Comparison of ENCODE assay signal across 17 cellular contexts in the genomic region with DNA sequence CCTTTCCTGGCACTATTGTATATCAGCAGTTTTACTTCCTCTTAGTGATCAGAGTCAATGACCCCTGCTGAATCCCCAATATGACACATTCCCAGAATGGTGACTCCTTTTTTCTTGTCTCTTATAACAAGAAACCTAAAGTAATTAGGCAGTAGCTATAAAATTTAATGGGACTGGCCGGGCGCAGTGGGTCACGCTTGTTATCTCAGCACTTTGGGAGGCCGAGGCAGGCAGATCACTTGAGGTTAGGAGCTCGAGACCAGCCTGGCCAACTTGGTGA. TPM values are rescaled to one million over a fixed set of nuclear protein-coding genes. Genes with fewer than 3 reads are reported as not detected.
DNase-seq lines count a peak whose midpoint lies in the region; ATAC-seq and TF ChIP-seq lines count a peak whose summit lies in the region.
"Had no signal": no experiment of that assay in that cellular context is flagged by ENCODE, and none has a peak within 500 bp of the region (broad histone marks: within the 10 kb centered on the region; RNA-seq: fewer than 3 reads in every experiment).

No MANE protein-coding gene starts in this region.

- peaks cover 14 to 18% of the 10 kb centered on the region in 2 experiments for H3K4me1 ChIP-seq in SK-N-SH (ENCODE audit: control insufficient read depth in 1 of 2, insufficient read depth in 2 of 2, low read depth in 1 of 2, low read length in 1 of 2)
- H3K4me1 ChIP-seq in Panc1 (ENCODE audit: control insufficient read depth, insufficient read depth, low read length): peaks cover 16% of the 10 kb centered on the region
- H3K4me1 ChIP-seq in gastroesophageal sphincter: no peaks in the 10 kb centered on the region
- H3K4me1 ChIP-seq in smooth muscle cell (ENCODE audit: low read depth): peaks cover 9% of the 10 kb centered on the region
- H3K4me1 ChIP-seq: ascending aorta had no signal

- H3K4me3 ChIP-seq in SK-N-SH (ENCODE audit: low read depth in 2 of 2, low read length in 1 of 2): no peak overlapping the region
- no peak overlapping the region for H3K4me3 ChIP-seq in Panc1 (ENCODE audit: low read depth in 2 of 2, low read length in 2 of 2)
- H3K4me3 ChIP-seq in gastroesophageal sphincter: no peak overlapping the region
- no peak overlapping the region for H3K4me3 ChIP-seq in smooth muscle cell
- H3K4me3 ChIP-seq in coronary artery: no peak overlapping the region
- H3K4me3 ChIP-seq: ascending aorta had no signal

- no peaks in the 10 kb centered on the region for H3K36me3 ChIP-seq in SK-N-SH (replicated peaks in 1 of 2; ENCODE audit: control insufficient read depth in 1 of 2, insufficient read depth in 2 of 2, low read length in 1 of 2)
- H3K36me3 ChIP-seq in Panc1 (ENCODE audit: control insufficient read depth, insufficient read depth, low read length): no peaks in the 10 kb centered on the region
- H3K36me3 ChIP-seq in gastroesophageal sphincter: no peaks in the 10 kb centered on the region
- no peaks in the 10 kb centered on the region for H3K36me3 ChIP-seq in smooth muscle cell (ENCODE audit: low read depth)
- H3K36me3 ChIP-seq: ascending aorta had no signal

- TF ChIP-seq CTCF in SK-N-SH (IDR thresholded peaks at IDR 0.05) (no peak), Panc1 (IDR thresholded peaks at IDR 0.05) (no peak), gastroesophageal sphincter (IDR thresholded peaks at IDR 0.05) (no peak), smooth muscle cell (IDR thresholded peaks at IDR 0.05; ENCODE audit: borderline replicate concordance, insufficient read depth, poor library complexity, severe bottlenecking) (no peak), coronary artery (IDR thresholded peaks at IDR 0.05) (no peak)

- DNase-seq in SK-N-SH (no peak), Panc1 (ENCODE audit: low read depth, low spot score) (no peak), smooth muscle cell (lab: John Stamatoyannopoulos, UW; ENCODE audit: unreplicated experiment) (no peak), AML-193 (lab: John Stamatoyannopoulos, UW) (no peak), 8988T (no peak), coronary artery (ENCODE audit: low spot score) (no peak)
- DNase-seq: activated CD4-positive, alpha-beta T cell treated with anti-CD3 and anti-CD28 coated beads for 4 hours; activated CD8-positive, alpha-beta memory T cell treated with anti-CD3 and anti-CD28 coated beads, Interleukin-2, amount 50 U/mL, for 4 hours; CD4-positive, alpha-beta T cell; NCI-H1092; NCI-H774; nephron progenitor cell had no signal

- intact Hi-C loops in Panc1 (cut with micrococcal nuclease; ENCODE audit: unreplicated experiment): no loop called here

- no peak for TF ChIP-seq RAD21 in SK-N-SH (IDR thresholded peaks at IDR 0.05; ENCODE audit: low read length)

- POLR2A ChIA-PET in SK-N-SH (lab: Yijun Ruan, JAX): no interaction called here
- POLR2A ChIA-PET in Panc1 (lab: Charles Lee): no interaction called here

- H2AFZ ChIP-seq in SK-N-SH (ENCODE audit: low read depth): no peak overlapping the region
- no peak overlapping the region for H2AFZ ChIP-seq in smooth muscle cell (ENCODE audit: low read depth)

- H4K20me1 ChIP-seq in SK-N-SH (ENCODE audit: insufficient read depth) (no peaks in the 10 kb centered on the region), smooth muscle cell (ENCODE audit: low read depth) (no peaks in the 10 kb centered on the region)

- H3K4me2 ChIP-seq in SK-N-SH (peak overlapping the region; percentile 79), smooth muscle cell (peak overlapping the region; percentile 45)

- H3K27me3 ChIP-seq in SK-N-SH (ENCODE audit: insufficient read depth) (no peaks in the 10 kb centered on the region), Panc1 (ENCODE audit: control insufficient read depth, insufficient read depth, low read length) (no peaks in the 10 kb centered on the region), gastroesophageal sphincter (no peaks in the 10 kb centered on the region), smooth muscle cell (ENCODE audit: low read depth) (no peaks in the 10 kb centered on the region)
- H3K27me3 ChIP-seq: ascending aorta had no signal

- no peak for TF ChIP-seq POLR2A in gastroesophageal sphincter (IDR thresholded peaks at IDR 0.05)

- H3K9ac ChIP-seq in SK-N-SH (no peak overlapping the region), smooth muscle cell (ENCODE audit: low read depth) (no peak overlapping the region)

- CTCF ChIA-PET in SK-N-SH (lab: Yijun Ruan, JAX): no interaction called here
- CTCF ChIA-PET in Panc1 (lab: Charles Lee): interaction anchor here (0.6 kb wide), 1 partner anchor 187 kb away, joined by 3 read pairs; no protein-coding TSS in a partner anchor

- H3K79me2 ChIP-seq in SK-N-SH (ENCODE audit: insufficient read depth): no peaks in the 10 kb centered on the region
- H3K79me2 ChIP-seq in smooth muscle cell (ENCODE audit: low read depth): no peaks in the 10 kb centered on the region

- H3F3A ChIP-seq in SK-N-SH (replicated peaks; ENCODE audit: insufficient read depth): peaks cover 20% of the 10 kb centered on the region
- peaks cover 5% of the 10 kb centered on the region for H3F3A ChIP-seq in smooth muscle cell (ENCODE audit: low read depth)

- WGBS in SK-N-SH (ENCODE audit: low lambda C conversion rate): 98% methylated on average over 5 of the region's 5 CpGs
- WGBS in gastroesophageal sphincter (ENCODE audit: low coverage in 1 of 2), 2 donors: 100% methylated on average over 2 of the region's 5 CpGs; no CpG with 5 or more reads in 1 of the 2 donors
- 69% methylated on average over 5 of the region's 5 CpGs for WGBS in smooth muscle cell (ENCODE audit: low lambda C conversion rate)

- H3K9me3 ChIP-seq in SK-N-SH (no peaks in the 10 kb centered on the region), Panc1 (ENCODE audit: control insufficient read depth, insufficient read depth, low read depth, low read length) (no peaks in the 10 kb centered on the region; the same call in 1 of the 2 replicates), gastroesophageal sphincter (no peaks in the 10 kb centered on the region), smooth muscle cell (replicated peaks; ENCODE audit: low read depth) (no peaks in the 10 kb centered on the region)
- H3K9me3 ChIP-seq: ascending aorta had no signal

- ATAC-seq in SK-N-SH treated with all-trans-retinoic acid at 6 μM for 48 hours (no peak), Panc1 (no peak), gastroesophageal sphincter (no peak)

- H3K27ac ChIP-seq in SK-N-SH (ENCODE audit: low read depth in 2 of 2, low read length in 1 of 2) (peak overlapping the region; percentile 71 to 81; a peak in 2 of 4 replicates), Panc1 (ENCODE audit: low read length) (peak overlapping the region; percentile 74), gastroesophageal sphincter (peak overlapping the region in 3 of 4 donors; percentile 21 to 53 (median 48)), smooth muscle cell (ENCODE audit: low read depth) (peak overlapping the region; percentile 79), coronary artery (peak overlapping the region in 1 of 2 donors; percentile 52)
- H3K27ac ChIP-seq: 22Rv1, ascending aorta had no signal

- in situ Hi-C loops in Panc1 (cut with HindIII; ENCODE audit: low pct_unique_long_range_greater_than_20kb, low sequenced_read_pairs): no loop called here

- H3K9me2 ChIP-seq in SK-N-SH: no peaks in the 10 kb centered on the region

- BruUV-seq in Panc1 (replicated peaks; lab: Mats Ljungman, UMichigan): no TSS peak

- no peak for TF ChIP-seq EP300 in SK-N-SH (IDR thresholded peaks at IDR 0.05; ENCODE audit: borderline replicate concordance in 1 of 2, low read depth in 1 of 2, low read length in 1 of 2)
- no peak for TF ChIP-seq EP300 in gastroesophageal sphincter (IDR thresholded peaks at IDR 0.05)

TF ChIP-seq in SK-N-SH, 30 proteins besides CTCF, POLR2A, EP300 and RAD21 (continues in another document):
- TF ChIP-seq EZH2phosphoT487 (IDR thresholded peaks at IDR 0.05; ENCODE audit: borderline replicate concordance, low read depth) (no peak), PBX3 (IDR thresholded peaks at IDR 0.05) (no peak), JUND (IDR thresholded peaks at IDR 0.05) (no peak), NFIC (IDR thresholded peaks at IDR 0.05; ENCODE audit: borderline replicate concordance) (no peak; the same call in 1 of the 2 replicates)

TF ChIP-seq in SK-N-SH treated with all-trans-retinoic acid at 6 μM for 48 hours, 23 proteins besides CTCF, POLR2A, EP300 and RAD21 (continues in another document):
- TF ChIP-seq RARB (CRISPR knock-in tag; IDR thresholded peaks at IDR 0.05) (no peak), ARNTL (CRISPR knock-in tag; IDR thresholded peaks at IDR 0.05; ENCODE audit: borderline replicate concordance, low read depth) (no peak), ESRRG (CRISPR knock-in tag; IDR thresholded peaks at IDR 0.05) (no peak), BACH2 (CRISPR knock-in tag; IDR thresholded peaks at IDR 0.05; ENCODE audit: borderline replicate concordance) (no peak), ZNF8 (CRISPR knock-in tag; IDR thresholded peaks at IDR 0.05) (no peak), GLIS3 (CRISPR knock-in tag; IDR thresholded peaks at IDR 0.05) (no peak), ZFP30 (CRISPR knock-in tag; IDR thresholded peaks at IDR 0.05) (no peak), CSDC2 (CRISPR knock-in tag; IDR thresholded peaks at IDR 0.05) (no peak), ZC3H10 (CRISPR knock-in tag; IDR thresholded peaks at IDR 0.05) (no peak), PPARA (CRISPR knock-in tag; IDR thresholded peaks at IDR 0.05; ENCODE audit: borderline replicate concordance) (no peak), ZNF70 (CRISPR knock-in tag; IDR thresholded peaks at IDR 0.05) (no peak)
- TF ChIP-seq, protein P1, sequence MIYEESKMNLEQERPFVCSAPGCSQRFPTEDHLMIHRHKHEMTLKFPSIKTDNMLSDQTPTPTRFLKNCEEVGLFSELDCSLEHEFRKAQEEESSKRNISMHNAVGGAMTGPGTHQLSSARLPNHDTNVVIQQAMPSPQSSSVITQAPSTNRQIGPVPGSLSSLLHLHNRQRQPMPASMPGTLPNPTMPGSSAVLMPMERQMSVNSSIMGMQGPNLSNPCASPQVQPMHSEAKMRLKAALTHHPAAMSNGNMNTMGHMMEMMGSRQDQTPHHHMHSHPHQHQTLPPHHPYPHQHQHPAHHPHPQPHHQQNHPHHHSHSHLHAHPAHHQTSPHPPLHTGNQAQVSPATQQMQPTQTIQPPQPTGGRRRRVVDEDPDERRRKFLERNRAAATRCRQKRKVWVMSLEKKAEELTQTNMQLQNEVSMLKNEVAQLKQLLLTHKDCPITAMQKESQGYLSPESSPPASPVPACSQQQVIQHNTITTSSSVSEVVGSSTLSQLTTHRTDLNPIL (CRISPR knock-in tag; IDR thresholded peaks at IDR 0.05; ENCODE audit: low read depth): no peak

RNA-seq across cellular contexts. Expression of gene CDC42BPA, which starts 39.7 kb away (rescaled TPM):
- 6.8 and 8.8 TPM in 2 replicates for polyA plus RNA-seq in SK-N-SH (2012; rRNA removed)
- polyA plus RNA-seq in SK-N-SH (2012; cell fraction: cytosol; rRNA removed): 7.9 and 8.2 TPM in 2 replicates
- polyA plus RNA-seq in SK-N-SH (2012; cell fraction: nucleus; rRNA removed): 8.5 and 14.4 TPM in 2 replicates
- total RNA-seq in Panc1 (2021; ENCODE audit: unreplicated experiment): 32.8 TPM
- 14.1 TPM for polyA plus RNA-seq in Panc1 (2012; ENCODE audit: insufficient read length)
- total RNA-seq in gastroesophageal sphincter: 10 to 100 TPM; 60.7 to 92.1 (median 74.1) TPM
- total RNA-seq in smooth muscle cell: 34.9 and 43.3 TPM in 2 replicates
- polyA plus RNA-seq in smooth muscle cell: 14.8 and 16.5 TPM in 2 replicates
- polyA plus RNA-seq: IgD-negative memory B cell had no signal
